ENCODE assay signal across 21 cellular contexts in the genomic region with DNA sequence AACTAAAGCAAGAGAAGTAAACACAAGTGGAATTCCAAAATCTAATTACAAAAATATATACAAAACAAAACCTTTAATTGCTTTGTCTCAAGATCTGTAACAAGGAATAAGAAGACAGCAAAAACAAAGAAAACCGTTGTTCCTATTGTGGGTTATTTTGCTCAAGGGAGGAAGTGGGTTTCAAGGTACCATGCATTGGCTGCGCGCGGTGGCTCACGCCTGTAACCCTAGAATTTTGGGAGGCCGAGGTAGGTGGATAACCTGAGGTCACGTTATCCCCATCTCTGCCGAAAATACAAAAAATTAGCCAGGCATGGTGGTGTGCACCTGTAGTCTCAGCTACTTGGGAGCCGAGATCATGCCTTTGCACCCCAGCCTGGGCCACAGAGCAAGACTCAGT. TPM values are rescaled to one million over a fixed set of nuclear protein-coding genes. Genes with fewer than 3 reads are reported as not detected.
DNase-seq lines count a peak whose midpoint lies in the region; ATAC-seq lines count a peak whose summit lies in the region.
"Had no signal": no experiment of that assay in that cellular context is flagged by ENCODE, and none has a peak within 500 bp of the region (broad histone marks: within the 10 kb centered on the region; RNA-seq: fewer than 3 reads in every experiment).

No MANE protein-coding gene starts in this region.

- peaks cover 8% of the 10 kb centered on the region for H3K36me3 Mint-ChIP-seq in activated CD8-positive, alpha-beta memory T cell treated with anti-CD3 and anti-CD28 coated beads, Interleukin-2, amount 10 ng/mL, durations not matched to agents 7 days and 5 days
- no peaks in the 10 kb centered on the region for H3K36me3 Mint-ChIP-seq in CD8-positive, alpha-beta memory T cell
- H3K36me3 Mint-ChIP-seq in activated CD8-positive, alpha-beta T cell treated with anti-CD3 and anti-CD28 coated beads, Interleukin-2, amount 10 ng/mL, durations not matched to agents 7 days and 5 days (ENCODE audit: low read depth) = peaks cover 10% of the 10 kb centered on the region
- no peaks in the 10 kb centered on the region for H3K36me3 Mint-ChIP-seq in naive thymus-derived CD8-positive, alpha-beta T cell
- H3K36me3 Mint-ChIP-seq: mesothelial cell of epicardium had no signal

- peak; percentile 57 for ATAC-seq in activated CD8-positive, alpha-beta memory T cell treated with anti-CD3 and anti-CD28 coated beads, Interleukin-2, amount 10 ng/mL, durations not matched to agents 7 days and 5 days
- ATAC-seq in activated CD8-positive, alpha-beta T cell treated with anti-CD3 and anti-CD28 coated beads, Interleukin-2, amount 10 ng/mL, durations not matched to agents 7 days and 5 days = peak; percentile 52
- peak; percentile 66 to 68 for ATAC-seq in naive thymus-derived CD8-positive, alpha-beta T cell
- ATAC-seq in GM21447 (IDR thresholded peaks at IDR 0.05; ENCODE audit: unreplicated experiment) = no peak
- no peak for ATAC-seq in HG02623 (IDR thresholded peaks at IDR 0.05; ENCODE audit: unreplicated experiment)
- ATAC-seq: A549 had no signal

- no peak for DNase-seq in activated CD8-positive, alpha-beta memory T cell treated with anti-CD3 and anti-CD28 coated beads, Interleukin-2, amount 10 ng/mL, durations not matched to agents 7 days and 5 days
- DNase-seq in activated CD8-positive, alpha-beta memory T cell treated with anti-CD3 and anti-CD28 coated beads, Interleukin-2, amount 50 U/mL, for 48 hours = no peak
- DNase-seq in CD8-positive, alpha-beta memory T cell = peak in 2 of 5 donors; percentile 27 to 43
- peak; percentile 33 for DNase-seq in activated CD8-positive, alpha-beta T cell treated with anti-CD3 and anti-CD28 coated beads, Interleukin-2, amount 10 ng/mL, durations not matched to agents 7 days and 5 days
- peak in 4 of 10 donors; percentile 26 to 53 (median 43) for DNase-seq in naive thymus-derived CD8-positive, alpha-beta T cell
- no peak for DNase-seq in EL
- DNase-seq: anterior cingulate cortex; C1 segment of cervical spinal cord; DMS153; effector CD4-positive, alpha-beta T cell; glutamatergic neuron; NCI-H2029; spleen; substantia nigra; T1000 had no signal

- CTCF ChIA-PET in activated CD8-positive, alpha-beta memory T cell treated with anti-CD3 and anti-CD28 coated beads, Interleukin-2, amount 10 ng/mL, durations not matched to agents 7 days and 5 days (lab: Charles Lee) = interaction anchor here (0.7 to 6.3 kb wide), 4 partner anchors 9 to 173 kb away, joined by 3 to 32 read pairs (median 3); partner anchors contain the start of gene IQGAP2
- CTCF ChIA-PET in CD8-positive, alpha-beta memory T cell (lab: Charles Lee) = interaction anchor here (1.8 to 2.3 kb wide), 2 partner anchors 15 to 53 kb away, joined by 6 to 8 read pairs; no protein-coding TSS in a partner anchor
- CTCF ChIA-PET in activated CD8-positive, alpha-beta T cell treated with anti-CD3 and anti-CD28 coated beads, Interleukin-2, amount 10 ng/mL, durations not matched to agents 7 days and 5 days (lab: Charles Lee) = interaction anchor here (3.4 kb wide), 1 partner anchor 13 kb away, joined by 20 read pairs; the partner anchor contains the start of gene IQGAP2

- H3K27ac ChIP-seq in CD8-positive, alpha-beta memory T cell (ENCODE audit: low read depth, low read length) = no peak overlapping the region
- H3K27ac ChIP-seq: A549, SK-N-MC, vagina had no signal

- no peaks in the 10 kb centered on the region for H3K36me3 ChIP-seq in CD8-positive, alpha-beta memory T cell (ENCODE audit: insufficient read depth, low read length)
- H3K36me3 ChIP-seq: spleen, vagina had no signal

- no peaks in the 10 kb centered on the region for H3K9me3 ChIP-seq in CD8-positive, alpha-beta memory T cell (ENCODE audit: low read length)
- H3K9me3 ChIP-seq: A549, spleen, vagina had no signal

- no peaks in the 10 kb centered on the region for H3K27me3 Mint-ChIP-seq in activated CD8-positive, alpha-beta memory T cell treated with anti-CD3 and anti-CD28 coated beads, Interleukin-2, amount 10 ng/mL, durations not matched to agents 7 days and 5 days
- H3K27me3 Mint-ChIP-seq in CD8-positive, alpha-beta memory T cell = peaks cover 0 to 1% of the 10 kb centered on the region in 2 donors
- no peaks in the 10 kb centered on the region for H3K27me3 Mint-ChIP-seq in activated CD8-positive, alpha-beta T cell treated with anti-CD3 and anti-CD28 coated beads, Interleukin-2, amount 10 ng/mL, durations not matched to agents 7 days and 5 days (ENCODE audit: low read depth)
- no peaks in the 10 kb centered on the region for H3K27me3 Mint-ChIP-seq in naive thymus-derived CD8-positive, alpha-beta T cell

- H3K4me3 ChIP-seq in CD8-positive, alpha-beta memory T cell (ENCODE audit: low read length) = peak overlapping the region; percentile 2
- H3K4me3 ChIP-seq: A549, SK-N-MC, spleen, vagina had no signal

- H3K4me3 Mint-ChIP-seq in activated CD8-positive, alpha-beta memory T cell treated with anti-CD3 and anti-CD28 coated beads, Interleukin-2, amount 10 ng/mL, durations not matched to agents 7 days and 5 days = no peak overlapping the region
- peak overlapping the region; percentile 33 to 74 (median 63) for H3K4me3 Mint-ChIP-seq in CD8-positive, alpha-beta memory T cell
- H3K4me3 Mint-ChIP-seq in activated CD8-positive, alpha-beta T cell treated with anti-CD3 and anti-CD28 coated beads, Interleukin-2, amount 10 ng/mL, durations not matched to agents 7 days and 5 days = peak overlapping the region; percentile 18
- peak overlapping the region; percentile 36 to 76 (median 60) for H3K4me3 Mint-ChIP-seq in naive thymus-derived CD8-positive, alpha-beta T cell
- H3K4me3 Mint-ChIP-seq: mesothelial cell of epicardium had no signal

- H3K9me3 Mint-ChIP-seq in activated CD8-positive, alpha-beta memory T cell treated with anti-CD3 and anti-CD28 coated beads, Interleukin-2, amount 10 ng/mL, durations not matched to agents 7 days and 5 days (ENCODE audit: low read depth) = no peaks in the 10 kb centered on the region
- no peaks in the 10 kb centered on the region for H3K9me3 Mint-ChIP-seq in CD8-positive, alpha-beta memory T cell
- H3K9me3 Mint-ChIP-seq in activated CD8-positive, alpha-beta T cell treated with anti-CD3 and anti-CD28 coated beads, Interleukin-2, amount 10 ng/mL, durations not matched to agents 7 days and 5 days (ENCODE audit: insufficient read depth) = peaks cover 6% of the 10 kb centered on the region
- no peaks in the 10 kb centered on the region for H3K9me3 Mint-ChIP-seq in naive thymus-derived CD8-positive, alpha-beta T cell
- H3K9me3 Mint-ChIP-seq: mesothelial cell of epicardium had no signal

- H3K4me1 Mint-ChIP-seq in activated CD8-positive, alpha-beta memory T cell treated with anti-CD3 and anti-CD28 coated beads, Interleukin-2, amount 10 ng/mL, durations not matched to agents 7 days and 5 days = peaks cover 47% of the 10 kb centered on the region
- H3K4me1 Mint-ChIP-seq in CD8-positive, alpha-beta memory T cell = peaks cover 51 to 76% (median 72%) of the 10 kb centered on the region in 3 donors
- peaks cover 61% of the 10 kb centered on the region for H3K4me1 Mint-ChIP-seq in activated CD8-positive, alpha-beta T cell treated with anti-CD3 and anti-CD28 coated beads, Interleukin-2, amount 10 ng/mL, durations not matched to agents 7 days and 5 days (ENCODE audit: low read depth)
- H3K4me1 Mint-ChIP-seq in naive thymus-derived CD8-positive, alpha-beta T cell = peaks cover 29 to 76% (median 68%) of the 10 kb centered on the region in 4 donors

- peak overlapping the region; percentile 66 for H3K27ac Mint-ChIP-seq in activated CD8-positive, alpha-beta memory T cell treated with anti-CD3 and anti-CD28 coated beads, Interleukin-2, amount 10 ng/mL, durations not matched to agents 7 days and 5 days
- peak overlapping the region; percentile 36 to 85 (median 76) for H3K27ac Mint-ChIP-seq in CD8-positive, alpha-beta memory T cell
- peak overlapping the region; percentile 60 for H3K27ac Mint-ChIP-seq in activated CD8-positive, alpha-beta T cell treated with anti-CD3 and anti-CD28 coated beads, Interleukin-2, amount 10 ng/mL, durations not matched to agents 7 days and 5 days
- H3K27ac Mint-ChIP-seq in naive thymus-derived CD8-positive, alpha-beta T cell = peak overlapping the region in 9 of 10 donors; percentile 70 to 93 (median 84)

- H3K4me1 ChIP-seq in CD8-positive, alpha-beta memory T cell (ENCODE audit: insufficient read depth, low read length) = peaks cover 55% of the 10 kb centered on the region
- H3K4me1 ChIP-seq: A549 had no signal

- POLR2A ChIA-PET in CD8-positive, alpha-beta memory T cell (lab: Charles Lee) = no interaction called here
- POLR2A ChIA-PET in activated CD8-positive, alpha-beta T cell treated with anti-CD3 and anti-CD28 coated beads, Interleukin-2, amount 10 ng/mL, durations not matched to agents 7 days and 5 days (lab: Charles Lee) = interaction anchor here (1.1 to 1.4 kb wide), 2 partner anchors 12 to 65 kb away, joined by 3 to 4 read pairs; partner anchors contain the start of gene IQGAP2
- POLR2A ChIA-PET in naive thymus-derived CD8-positive, alpha-beta T cell (lab: Charles Lee) = interaction anchor here (1.2 to 7.6 kb wide), 4 partner anchors 10 to 60 kb away, joined by 3 to 58 read pairs (median 4); partner anchors contain the start of gene IQGAP2

- no peaks in the 10 kb centered on the region for H3K27me3 ChIP-seq in CD8-positive, alpha-beta memory T cell (ENCODE audit: insufficient read depth, low read length, poor library complexity, severe bottlenecking)
- H3K27me3 ChIP-seq: spleen, vagina had no signal

RNA-seq across cellular contexts. Expression of gene IQGAP2, which starts 12.1 kb away (rescaled TPM):
- total RNA-seq in activated CD8-positive, alpha-beta memory T cell treated with anti-CD3 and anti-CD28 coated beads, Interleukin-2, amount 10 ng/mL, durations not matched to agents 7 days and 5 days = 100 to 1,000 TPM in 1 of 2 experiments, 10 to 100 TPM in 1; 70.2 to 118 TPM
- 10 to 100 TPM; 51.4 to 62.5 TPM for total RNA-seq in CD8-positive, alpha-beta memory T cell
- polyA plus RNA-seq in CD8-positive, alpha-beta memory T cell = 70.5 TPM
- 10 to 100 TPM; 62.7 to 72.1 TPM for total RNA-seq in activated CD8-positive, alpha-beta T cell treated with anti-CD3 and anti-CD28 coated beads, Interleukin-2, amount 10 ng/mL, durations not matched to agents 7 days and 5 days
- total RNA-seq in naive thymus-derived CD8-positive, alpha-beta T cell = 10 to 100 TPM; 66.7 to 74.0 TPM
- polyA plus RNA-seq in naive thymus-derived CD8-positive, alpha-beta T cell = 10 to 100 TPM; 16.2 to 22.0 (median 19.5) TPM

Comparison
In these comparisons a context has a peak if more than half of its experiments do, and no peak if none do; other contexts are left out.
1. ATAC-seq: peak in activated CD8-positive, alpha-beta memory T cell treated with anti-CD3 and anti-CD28 coated beads, Interleukin-2, amount 10 ng/mL, durations not matched to agents 7 days and 5 days (single experiment), activated CD8-positive, alpha-beta T cell treated with anti-CD3 and anti-CD28 coated beads, Interleukin-2, amount 10 ng/mL, durations not matched to agents 7 days and 5 days (single experiment) and naive thymus-derived CD8-positive, alpha-beta T cell (2 of 2); none in GM21447 (single experiment) and HG02623 (single experiment).
2. Peak in every context shown above with its lines, with median percentiles within 50 percentile points of each other: H3K27ac Mint-ChIP-seq.